Comparison of ENCODE assay signal across 32 cellular contexts in genomic region chr4:110902500-110902899, GRCh38.
DNase-seq lines count a peak whose midpoint lies in the region; FAIRE-seq and TF ChIP-seq lines count a peak whose summit lies in the region.
"Had no signal": no experiment of that assay in that cellular context is flagged by ENCODE, and none has a peak within 500 bp of the region (broad histone marks: within the 10 kb centered on the region; RNA-seq: fewer than 3 reads in every experiment).

No MANE protein-coding gene starts in this region.

- H3K56ac ChIP-seq in H1 (replicated peaks; ENCODE audit: insufficient read length, low read depth, low read length) (no peak overlapping the region), mesendoderm (ENCODE audit: low read length) (peak overlapping the region; percentile 11)

- no peak overlapping the region for H2BK5ac ChIP-seq in H1 (ENCODE audit: low read depth, low read length)
- no peak overlapping the region for H2BK5ac ChIP-seq in mesendoderm (ENCODE audit: low read length)

- TF ChIP-seq CTCF in OCI-LY3 (IDR thresholded peaks at IDR 0.05; ENCODE audit: low read depth, low read length) (no peak), H1 (IDR thresholded peaks at IDR 0.05; ENCODE audit: control extremely low read depth in 1 of 3, insufficient read depth in 1 of 3, low read depth in 1 of 3, low read length in 3 of 3) (no peak)

- no peaks in the 10 kb centered on the region for H3K23me2 ChIP-seq in H1 (ENCODE audit: low read depth, low read length)

- H3K4me3 ChIP-seq in OCI-LY3 (ENCODE audit: low read length) (no peak overlapping the region), H1 (ENCODE audit: extremely low read depth in 1 of 4, insufficient read depth in 2 of 4, low read depth in 3 of 4, low read length in 4 of 4) (no peak overlapping the region), mesendoderm (ENCODE audit: low read length) (no peak overlapping the region)
- H3K4me3 ChIP-seq: GM12878, thoracic aorta had no signal

- no peak for TF ChIP-seq POLR2A in H1 (IDR thresholded peaks at IDR 0.05; ENCODE audit: control extremely low read depth in 1 of 2, low read depth in 2 of 2, low read length in 2 of 2)
- no peak for TF ChIP-seq POLR2A in erythroblast (IDR thresholded peaks at IDR 0.05; ENCODE audit: low read length)

- H3K18ac ChIP-seq in H1 (ENCODE audit: extremely low read depth, low read length) (no peak overlapping the region), mesendoderm (ENCODE audit: low read length) (no peak overlapping the region)

- H3K9me3 ChIP-seq in OCI-LY3 (ENCODE audit: insufficient read depth, low read length): no peaks in the 10 kb centered on the region
- H3K9me3 ChIP-seq in H1 (ENCODE audit: insufficient read depth in 2 of 2, low read depth in 1 of 2, low read length in 1 of 2): no peaks in the 10 kb centered on the region
- H3K9me3 ChIP-seq: thoracic aorta had no signal

- POLR2A ChIA-PET in H1 (lab: Charles Lee; ENCODE audit: partially characterized antibody): no interaction called here

- H2BK120ac ChIP-seq in H1 (replicated peaks; ENCODE audit: low read depth, low read length) (no peak overlapping the region), mesendoderm (ENCODE audit: low read depth, low read length) (no peak overlapping the region)

- H3K79me1 ChIP-seq in H1 (ENCODE audit: low read depth, low read length) (no peaks in the 10 kb centered on the region), mesendoderm (ENCODE audit: low read length) (no peaks in the 10 kb centered on the region)

- H3K79me2 ChIP-seq in OCI-LY3 (ENCODE audit: low read length) (no peaks in the 10 kb centered on the region), H1 (ENCODE audit: control insufficient read depth in 1 of 2, insufficient read depth in 2 of 2, low read length in 2 of 2) (no peaks in the 10 kb centered on the region), mesendoderm (ENCODE audit: control insufficient read depth, insufficient read depth, low read length) (no peaks in the 10 kb centered on the region)
- H3K79me2 ChIP-seq: parathyroid adenoma had no signal

- 0 out of 2 replicates have a peak overlapping the region, but pooled peaks have one; percentile 14 for H2BK15ac ChIP-seq in H1 (ENCODE audit: low read length)
- no peak overlapping the region for H2BK15ac ChIP-seq in mesendoderm (replicated peaks; ENCODE audit: low read depth)

- no peak overlapping the region for H3K4me2 ChIP-seq in OCI-LY3 (ENCODE audit: low read length)
- no peak overlapping the region for H3K4me2 ChIP-seq in H1 (ENCODE audit: insufficient read depth in 1 of 2, low read depth in 2 of 2, low read length in 2 of 2)
- no peak overlapping the region for H3K4me2 ChIP-seq in mesendoderm (ENCODE audit: low read length)

- H3K27me3 ChIP-seq in OCI-LY3 (ENCODE audit: low read depth, low read length) (no peaks in the 10 kb centered on the region), H1 (replicated peaks in 1 of 4; ENCODE audit: control insufficient read depth in 3 of 4, extremely low read depth in 1 of 4, insufficient read depth in 3 of 4, low read length in 3 of 4) (no peaks in the 10 kb centered on the region; a peak in 1 of 7 replicates), mesendoderm (ENCODE audit: insufficient read depth, low read length, poor library complexity) (no peaks in the 10 kb centered on the region)

- H3K23ac ChIP-seq in H1 (ENCODE audit: insufficient read length) (no peak overlapping the region), mesendoderm (ENCODE audit: low read length) (no peak overlapping the region)

- H4K8ac ChIP-seq in H1 (ENCODE audit: extremely low read depth, insufficient read depth, low read length) (no peak overlapping the region), mesendoderm (ENCODE audit: low read depth, low read length) (no peak overlapping the region)

- WGBS in H1 (ENCODE audit: extremely low coverage in 1 of 2, insufficient coverage in 1 of 2, insufficient read length in 1 of 2, insufficient replicate concordance in 2 of 2, low coverage in 1 of 2, low lambda C conversion rate in 2 of 2, missing lambda C conversion rate in 1 of 2), 2 experiments: 85% methylated on average over 3 of the region's 3 CpGs; no CpG with 5 or more reads in 1 of the 2 experiments
- WGBS in mesendoderm (ENCODE audit: extremely low coverage, insufficient coverage, low lambda C conversion rate): no CpG with 5 or more reads among the region's 3 CpGs

- H4K91ac ChIP-seq in H1 (replicated peaks; ENCODE audit: insufficient read length, low read length): no peak overlapping the region

- H2BK20ac ChIP-seq in H1 (ENCODE audit: low read length): no peak overlapping the region

- H4K5ac ChIP-seq in H1 (ENCODE audit: insufficient read length, low read depth, low read length) (no peak overlapping the region), mesendoderm (ENCODE audit: low read length) (no peak overlapping the region)

- no peaks in the 10 kb centered on the region for H4K20me1 ChIP-seq in OCI-LY3 (ENCODE audit: insufficient read depth, low read length)
- H4K20me1 ChIP-seq in H1 (replicated peaks in 1 of 2; ENCODE audit: control insufficient read depth in 1 of 2, insufficient read depth in 2 of 2, low read length in 2 of 2): no peaks in the 10 kb centered on the region

- no peak for TF ChIP-seq RAD21 in H1 (IDR thresholded peaks at IDR 0.05 in 1 of 2, conservative IDR thresholded peaks at IDR 0.05 in 1 of 2; ENCODE audit: low read depth in 2 of 2, low read length in 2 of 2)

- no peak overlapping the region for H2BK12ac ChIP-seq in H1 (ENCODE audit: low read depth, low read length)

- H3K27ac ChIP-seq in OCI-LY3 (ENCODE audit: low read length) (no peak overlapping the region), H1 (ENCODE audit: low read depth, low read length) (no peak overlapping the region), mesendoderm (ENCODE audit: low read depth, low read length) (no peak overlapping the region)
- H3K27ac ChIP-seq: parathyroid adenoma, thoracic aorta had no signal

- no peak for TF ChIP-seq EP300 in H1 (IDR thresholded peaks at IDR 0.05; ENCODE audit: borderline replicate concordance in 1 of 2, low read depth in 2 of 2, low read length in 2 of 2)

- no peak for FAIRE-seq in H1 (lab: Jason Lieb, UNC)
- FAIRE-seq: A204.1, GM12878 had no signal

- H2AK5ac ChIP-seq in H1 (ENCODE audit: low read depth, low read length) (no peak overlapping the region), mesendoderm (ENCODE audit: low read length) (no peak overlapping the region)

- H3K36me3 ChIP-seq in OCI-LY3 (replicated peaks; ENCODE audit: low read depth, low read length): no peaks in the 10 kb centered on the region
- no peaks in the 10 kb centered on the region for H3K36me3 ChIP-seq in H1 (ENCODE audit: control insufficient read depth in 2 of 4, insufficient read depth in 4 of 4, low read length in 3 of 4)
- no peaks in the 10 kb centered on the region for H3K36me3 ChIP-seq in mesendoderm (ENCODE audit: control insufficient read depth, insufficient read depth, low read length)
- H3K36me3 ChIP-seq: thoracic aorta had no signal

- H3K14ac ChIP-seq in H1 (ENCODE audit: insufficient read length): no peak overlapping the region

- 0 out of 2 replicates have a peak overlapping the region, but pooled peaks have one; percentile 25 for H2AFZ ChIP-seq in OCI-LY3 (ENCODE audit: low read depth, low read length)
- no peak overlapping the region for H2AFZ ChIP-seq in H1 (ENCODE audit: low read length)
- H2AFZ ChIP-seq: parathyroid adenoma had no signal

- CTCF ChIA-PET in H1 (lab: Charles Lee; ENCODE audit: partially characterized antibody): no interaction called here

- DNase-seq in EH (ENCODE audit: low read depth) (peak; percentile 9), H1 (ENCODE audit: low read depth in 1 of 2, low spot score in 2 of 2) (no peak), mesendoderm (peak; percentile 63), NCI-H748 (lab: John Stamatoyannopoulos, UW; ENCODE audit: unreplicated experiment) (no peak), midbrain (lab: John Stamatoyannopoulos, UW) (no peak), COR-L47 (lab: John Stamatoyannopoulos, UW) (no peak), erythroblast (lab: John Stamatoyannopoulos, UW) (no peak)
- DNase-seq: activated effector memory CD4-positive, alpha-beta T cell treated with anti-CD3 and anti-CD28 coated beads, Interleukin-2, amount 50 U/mL, for 16 hours; activated naive CD8-positive, alpha-beta T cell treated with anti-CD3 and anti-CD28 coated beads for 36 hours; activated T-cell treated with anti-CD3 and anti-CD28 coated beads, Interleukin-2, amount 50 U/mL, for 24 hours; AML-193; CD4-positive, CD25-positive, alpha-beta regulatory T cell; cerebellar nuclear complex; dermis blood vessel endothelial cell; HFFc6; hypothalamus; left colon; NCI-H1092; NCI-H187 treated with DMSO at 0.1 percent for 48 hours; NCI-H2171 treated with DMSO at 0.1 percent for 48 hours; NCI-H524 treated with DMSO at 0.1 percent for 48 hours; PC-3; retina; stimulated activated CD4-positive, alpha-beta T cell treated with anti-CD3 and anti-CD28 coated beads, Interleukin-1b, Interleukin-23, amount 100 ng/mL, for 48 hours; stimulated activated CD8-positive, alpha-beta memory T cell treated with anti-CD3 and anti-CD28 coated beads, Interleukin-4, amount 100 ng/mL, for 48 hours; stimulated activated naive CD8-positive, alpha-beta T cell treated with anti-CD3 and anti-CD28 coated beads, Interleukin-15, amount 100 ng/mL, for 72 hours; T-helper 17 cell had no signal

- no peak overlapping the region for H3K9ac ChIP-seq in OCI-LY3 (ENCODE audit: low read length)
- H3K9ac ChIP-seq in H1 (replicated peaks in 1 of 4; ENCODE audit: extremely low read depth in 1 of 4, low read depth in 3 of 4, low read length in 3 of 4): no peak overlapping the region
- no peak overlapping the region for H3K9ac ChIP-seq in mesendoderm (ENCODE audit: low read length)
- H3K9ac ChIP-seq: parathyroid adenoma had no signal

- peaks cover 14% of the 10 kb centered on the region; the same call in 1 of the 2 replicates for H3K4me1 ChIP-seq in OCI-LY3 (ENCODE audit: low read length)
- 0 out of 7 replicates have a peak, but pooled peaks cover 0 to 3% (median under 1%) of the 10 kb centered on the region in 4 experiments for H3K4me1 ChIP-seq in H1 (replicated peaks in 1 of 4; ENCODE audit: control insufficient read depth in 3 of 4, insufficient read depth in 4 of 4, low read length in 3 of 4)
- peaks cover 5% of the 10 kb centered on the region for H3K4me1 ChIP-seq in mesendoderm (ENCODE audit: control insufficient read depth, low read depth, low read length)
- H3K4me1 ChIP-seq: parathyroid adenoma had no signal

- H3K4ac ChIP-seq in H1 (replicated peaks; ENCODE audit: insufficient read length, low read depth, low read length) (no peak overlapping the region), mesendoderm (ENCODE audit: low read depth, low read length) (no peak overlapping the region)

TF ChIP-seq in H1, 55 proteins besides CTCF, POLR2A, EP300 and RAD21 (continues in another document):
- TF ChIP-seq SAP30 (IDR thresholded peaks at IDR 0.05; ENCODE audit: insufficient read depth, insufficient replicate concordance, low read length) (no peak), RFX5 (IDR thresholded peaks at IDR 0.05; ENCODE audit: borderline replicate concordance, low read depth, low read length) (no peak), HDAC6 (IDR thresholded peaks at IDR 0.05; ENCODE audit: low read depth, low read length) (no peak), SIN3A (conservative IDR thresholded peaks at IDR 0.05 in 1 of 2, IDR thresholded peaks at IDR 0.05 in 1 of 2; ENCODE audit: low read depth in 1 of 2, low read length in 2 of 2) (no peak), SIRT6 (IDR thresholded peaks at IDR 0.05; ENCODE audit: low read length) (no peak), BCL11A (IDR thresholded peaks at IDR 0.05; ENCODE audit: low read depth in 2 of 2, low read length in 2 of 2) (no peak)

Comparison
In these comparisons a context has a peak if more than half of its experiments do, and no peak if none do; other contexts are left out.
1. DNase-seq: peak in EH (single experiment) and mesendoderm (single experiment); none in H1 (0 of 2), NCI-H748 (single experiment), midbrain (single experiment), COR-L47 (single experiment) and erythroblast (0 of 2).